Comparison of ENCODE assay signal across 8 cellular contexts in the genomic region with DNA sequence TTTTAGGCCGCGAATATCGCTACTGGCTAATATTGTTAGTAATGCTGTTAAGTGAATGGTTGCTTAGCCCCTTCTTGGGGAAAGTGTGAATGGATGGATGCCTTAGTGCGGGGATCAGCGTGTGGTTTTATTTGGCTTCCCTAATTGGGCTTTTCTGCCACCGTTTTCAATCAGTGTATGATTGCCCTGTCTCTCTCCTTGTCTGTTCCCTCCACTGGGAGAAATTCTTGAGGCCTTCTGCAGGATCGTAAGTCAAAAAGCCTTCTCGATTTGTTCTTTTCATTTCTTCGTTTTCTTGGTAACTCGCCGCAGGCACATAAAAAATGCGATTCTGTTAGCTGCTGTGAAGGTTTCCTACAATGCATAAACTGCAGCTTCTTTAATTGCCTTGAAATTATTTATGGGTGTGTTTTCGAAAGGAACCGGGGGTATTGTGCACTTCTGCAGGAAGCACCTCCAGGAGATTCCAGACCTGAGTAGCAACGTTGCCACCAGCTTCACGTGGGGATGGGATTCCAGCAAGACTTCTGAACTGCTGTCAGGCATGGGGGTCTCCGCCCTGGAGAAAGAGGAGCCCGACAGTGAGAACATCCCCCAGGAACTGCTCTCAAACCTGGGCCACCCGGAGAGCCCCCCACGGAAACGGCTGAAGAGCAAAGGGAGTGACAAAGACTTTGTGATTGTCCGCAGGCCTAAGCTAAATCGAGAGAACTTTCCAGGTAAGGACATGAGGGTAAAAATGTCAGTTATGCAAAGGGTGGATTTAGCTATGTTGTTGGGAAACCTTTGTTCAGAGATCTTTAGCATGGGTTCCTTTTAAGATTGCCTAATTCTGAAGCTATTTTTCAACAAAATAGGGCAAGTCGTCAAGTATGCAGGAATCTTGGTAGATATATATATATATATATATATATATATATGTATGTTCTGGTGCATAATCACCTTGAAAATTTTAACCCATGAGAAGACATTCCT. TPM values are rescaled to one million over a fixed set of nuclear protein-coding genes. Genes with fewer than 3 reads are reported as not detected.
DNase-seq lines count a peak whose midpoint lies in the region; ATAC-seq and TF ChIP-seq lines count a peak whose summit lies in the region.

No MANE protein-coding gene starts in this region.

- TF ChIP-seq CTCF in uterus (IDR thresholded peaks at IDR 0.05), result no peak

- no peaks in the 10 kb centered on the region for H3K4me1 ChIP-seq in NT2/D1 (ENCODE audit: insufficient read depth, insufficient read length)
- H3K4me1 ChIP-seq in uterus, result peaks cover 0 to 4% of the 10 kb centered on the region in 2 donors

- H3K27ac ChIP-seq in cingulate gyrus (ENCODE audit: low read depth, low read length), result peak overlapping the region; percentile 6
- peak overlapping the region; percentile 5 to 19 for H3K27ac ChIP-seq in uterus

- H3K9me3 ChIP-seq in NT2/D1 (ENCODE audit: insufficient read depth, low read length), result no peaks in the 10 kb centered on the region
- no peaks in the 10 kb centered on the region for H3K9me3 ChIP-seq in uterus

- H3K4me3 ChIP-seq in NT2/D1 (ENCODE audit: insufficient read length, low read depth) (peak overlapping the region; percentile 79), uterus (peak overlapping the region; percentile 80 to 94)

- intact Hi-C loops in uterus (cut with DNase I; ENCODE audit: low total_unique reads), result no loop called here

- peak; percentile 12 for ATAC-seq in GM21528 (IDR thresholded peaks at IDR 0.05; ENCODE audit: low FRiP score, unreplicated experiment)

- H3K36me3 ChIP-seq in NT2/D1 (ENCODE audit: insufficient read depth, insufficient read length, low read length) (peaks cover 46% of the 10 kb centered on the region), uterus (no peaks in the 10 kb centered on the region)

- peak overlapping the region; percentile 73 for H3K9ac ChIP-seq in NT2/D1 (ENCODE audit: insufficient read length, low read depth)

- H3K27me3 ChIP-seq in NT2/D1 (ENCODE audit: insufficient read depth, insufficient read length) (no peaks in the 10 kb centered on the region), uterus (no peaks in the 10 kb centered on the region)

- DNase-seq in EL (peak; percentile 25), NT2/D1 (ENCODE audit: low read depth, low spot score) (no peak), lung microvascular endothelial cell (ENCODE audit: low read depth in 2 of 2) (peak; percentile 4 to 26), uterus (no peak), globus pallidus (ENCODE audit: low spot score) (no peak)
- no peak for DNase-seq in central memory CD4-positive, alpha-beta T cell

- no peak for TF ChIP-seq POLR2A in uterus (IDR thresholded peaks at IDR 0.05)

RNA-seq across cellular contexts. Expression of a gene that starts 0.7 kb away (rescaled TPM):
- total RNA-seq in lung microvascular endothelial cell (9.7 and 14.2 TPM in 2 replicates), uterus (10 to 100 TPM in 2 of 4 donors, 1 to 10 TPM in 2; 2.3 to 56.8 (median 9.5) TPM)

RNA-seq across cellular contexts. Expression of a gene that starts 0.9 kb away (rescaled TPM):
- total RNA-seq in lung microvascular endothelial cell (4.1 and 7.9 TPM in 2 replicates), uterus (10 to 100 TPM in 2 of 4 donors, 1 to 10 TPM in 2; 2.3 to 17.9 (median 8.0) TPM)

Comparison
In these comparisons a context has a peak if more than half of its experiments do, and no peak if none do; other contexts are left out.
1. DNase-seq: peak in EL (single experiment) and lung microvascular endothelial cell (2 of 2); none in NT2/D1 (single experiment), uterus (0 of 2), central memory CD4-positive, alpha-beta T cell (single experiment) and globus pallidus (single experiment).